Comparison of ENCODE assay signal across 1 cellular context in the genomic region with DNA sequence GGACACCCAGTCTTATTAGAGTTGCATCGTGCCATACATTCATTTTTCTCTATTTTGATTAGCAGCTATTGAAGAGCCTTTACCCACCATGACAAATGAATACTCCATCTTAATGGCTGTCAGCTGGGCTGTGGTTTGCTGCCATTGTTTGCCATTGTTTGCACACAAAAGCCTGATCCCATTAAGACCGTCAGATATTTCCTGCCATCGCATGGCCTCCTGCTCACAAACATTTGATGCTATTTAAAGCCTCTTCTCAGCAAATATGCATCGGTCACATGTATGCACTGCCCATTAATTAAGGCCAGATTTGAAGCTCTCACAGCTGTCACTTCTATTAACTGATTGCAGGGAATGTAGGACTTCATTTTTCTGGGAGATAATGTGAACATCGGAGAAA.
TF ChIP-seq lines count a peak whose summit lies in the region.

No MANE protein-coding gene starts in this region.

TF ChIP-seq in SK-N-SH, 30 proteins besides CTCF, POLR2A, EP300 and RAD21 (continued from another document):
- 0 out of 2 replicates have a peak, but pooled peaks have one; percentile 15 for TF ChIP-seq USF1 (IDR thresholded peaks at IDR 0.05; ENCODE audit: borderline replicate concordance, low read depth)
- TF ChIP-seq CHD2 (IDR thresholded peaks at IDR 0.05; ENCODE audit: low read length, partially characterized antibody) = peak; percentile 13
